9 cellular contexts compared by ENCODE assay signal in the genomic region with DNA sequence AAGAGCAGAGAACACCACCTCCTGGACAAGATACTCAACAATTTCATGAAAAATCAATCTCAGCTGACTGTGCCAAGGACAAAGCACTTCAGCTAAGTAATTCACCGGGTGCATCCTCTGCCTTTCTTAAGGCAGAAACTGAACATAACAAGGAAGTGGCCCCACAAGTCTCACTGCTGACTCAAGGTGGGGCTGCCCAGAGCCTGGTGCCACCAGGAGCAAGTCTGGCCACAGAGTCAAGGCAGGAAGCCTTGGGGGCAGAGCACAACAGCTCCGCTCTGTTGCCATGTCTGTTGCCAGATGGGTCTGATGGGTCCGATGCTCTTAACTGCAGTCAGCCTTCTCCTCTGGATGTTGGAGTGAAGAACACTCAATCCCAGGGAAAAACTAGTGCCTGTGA.
DNase-seq lines count a peak whose midpoint lies in the region; ATAC-seq and TF ChIP-seq lines count a peak whose summit lies in the region.
"Had no signal": no experiment of that assay in that cellular context is flagged by ENCODE, and none has a peak within 500 bp of the region (broad histone marks: within the 10 kb centered on the region; RNA-seq: fewer than 3 reads in every experiment).

No MANE protein-coding gene starts in this region.

- H4K20me1 ChIP-seq in smooth muscle cell (ENCODE audit: low read depth) = peaks cover 52% of the 10 kb centered on the region

- no peak overlapping the region for H3K9ac ChIP-seq in smooth muscle cell (ENCODE audit: low read depth)

- 63% methylated on average over 3 of the region's 3 CpGs for WGBS in smooth muscle cell (ENCODE audit: low lambda C conversion rate)

- peaks cover 15% of the 10 kb centered on the region for H3K36me3 ChIP-seq in smooth muscle cell (ENCODE audit: low read depth)

- H2AFZ ChIP-seq in smooth muscle cell (ENCODE audit: low read depth) = no peak overlapping the region

- H3K9me3 ChIP-seq in smooth muscle cell (replicated peaks; ENCODE audit: low read depth) = no peaks in the 10 kb centered on the region

- no peaks in the 10 kb centered on the region for H3K27me3 ChIP-seq in smooth muscle cell (ENCODE audit: low read depth)

- H3F3A ChIP-seq in smooth muscle cell (ENCODE audit: low read depth) = no peaks in the 10 kb centered on the region

- TF ChIP-seq CTCF in fibroblast of mammary gland (conservative IDR thresholded peaks at IDR 0.05; ENCODE audit: control insufficient read depth, insufficient read depth, low read depth, low read length) = no peak
- no peak for TF ChIP-seq CTCF in smooth muscle cell (IDR thresholded peaks at IDR 0.05; ENCODE audit: borderline replicate concordance, insufficient read depth, poor library complexity, severe bottlenecking)

- H3K4me2 ChIP-seq in smooth muscle cell = no peak overlapping the region

- H3K79me2 ChIP-seq in smooth muscle cell (ENCODE audit: low read depth) = peaks cover 48% of the 10 kb centered on the region

- peaks cover 12% of the 10 kb centered on the region for H3K4me1 ChIP-seq in smooth muscle cell (ENCODE audit: low read depth)

- ATAC-seq in GM21423 (IDR thresholded peaks at IDR 0.05; ENCODE audit: unreplicated experiment) (peak; percentile 27), HG02981 (IDR thresholded peaks at IDR 0.05; ENCODE audit: unreplicated experiment) (no peak), GM19324 (IDR thresholded peaks at IDR 0.05; ENCODE audit: low FRiP score, unreplicated experiment) (no peak)

- H3K27ac ChIP-seq in smooth muscle cell (ENCODE audit: low read depth) = no peak overlapping the region
- H3K27ac ChIP-seq: VCaP had no signal

- H3K4me3 ChIP-seq in fibroblast of mammary gland (ENCODE audit: control insufficient read depth, low read depth, low read length) (no peak overlapping the region), smooth muscle cell (no peak overlapping the region)

- DNase-seq in activated CD4-positive, alpha-beta T cell treated with anti-CD3 and anti-CD28 coated beads, Interleukin-2, amount 50 U/mL, for 1 hour = peak; percentile 34
- DNase-seq in fibroblast of mammary gland (ENCODE audit: low read depth) (peak; percentile 11), EL (no peak), smooth muscle cell (lab: John Stamatoyannopoulos, UW; ENCODE audit: unreplicated experiment) (no peak)
- peak; percentile 54 for DNase-seq in stimulated activated CD4-positive, alpha-beta T cell treated with anti-CD3 and anti-CD28 coated beads, Interleukin-4, amount 100 ng/mL, for 24 hours

Comparison
In these comparisons a context has a peak if more than half of its experiments do, and no peak if none do; other contexts are left out.
1. DNase-seq: peak in activated CD4-positive, alpha-beta T cell treated with anti-CD3 and anti-CD28 coated beads, Interleukin-2, amount 50 U/mL, for 1 hour (single experiment), fibroblast of mammary gland (single experiment) and stimulated activated CD4-positive, alpha-beta T cell treated with anti-CD3 and anti-CD28 coated beads, Interleukin-4, amount 100 ng/mL, for 24 hours (single experiment); none in EL (single experiment) and smooth muscle cell (single experiment).